21 cellular contexts compared by ENCODE assay signal in genomic region chr21:42122808-42123207, GRCh38. TPM values are rescaled to one million over a fixed set of nuclear protein-coding genes. Genes with fewer than 3 reads are reported as not detected.
"Had no signal": no experiment of that assay in that cellular context is flagged by ENCODE, and none has a peak within 500 bp of the region (broad histone marks: within the 10 kb centered on the region; RNA-seq: fewer than 3 reads in every experiment).

No MANE protein-coding gene starts in this region.

- H3K9me3 ChIP-seq: ascending aorta, breast epithelium, transverse colon had no signal

- ATAC-seq: activated CD4-positive, CD25-positive, alpha-beta regulatory T cell treated with anti-CD3 and anti-CD28 coated beads, Interleukin-2, amount 50 U/mL, for 24 hours; activated T-helper 17 cell treated with anti-CD3 and anti-CD28 coated beads, Interleukin-2, amount 50 U/mL, for 72 hours; natural killer cell treated with Interleukin-12 subunit alpha and Interleukin-12 subunit beta and Interleukin-15 and Interleukin-18, amount 100 ng/mL, for 72 hours had no signal

- H3K27me3 ChIP-seq: ascending aorta had no signal

- H3K4me1 ChIP-seq: ascending aorta had no signal

- DNase-seq: activated CD4-positive, alpha-beta T cell treated with anti-CD3 and anti-CD28 coated beads, Interleukin-2, amount 50 U/mL, for 1 hour; activated naive CD4-positive, alpha-beta T cell treated with Interleukin-2 at 50 U/mL for 16 hours; activated T-cell treated with anti-CD3 and anti-CD28 coated beads for 4 hours; cerebellar nuclear complex; effector CD8-positive, alpha-beta T cell; foreskin fibroblast; hippocampal formation; mesenchymal stem cell; nucleus accumbens; stimulated activated CD4-positive, alpha-beta T cell treated with anti-CD3 and anti-CD28 coated beads, Interleukin-4, amount 100 ng/mL, for 24 hours; stimulated activated naive CD4-positive, alpha-beta T cell; transverse colon had no signal

- H3K36me3 ChIP-seq: ascending aorta, breast epithelium, transverse colon had no signal

- FAIRE-seq: endothelial cell of umbilical vein had no signal

- H3K4me3 ChIP-seq: ascending aorta, breast epithelium, transverse colon had no signal

- H3K27ac ChIP-seq: ascending aorta, breast epithelium, transverse colon had no signal

RNA-seq across cellular contexts. Expression of gene UMODL1, which starts 51.7 kb away (rescaled TPM):
- total RNA-seq: activated CD8-positive, alpha-beta memory T cell treated with anti-CD3 and anti-CD28 coated beads for 36 hours; ascending aorta; breast epithelium; endothelial cell of umbilical vein; kidney epithelial cell; natural killer cell treated with Interleukin-12 subunit alpha and Interleukin-12 subunit beta and Interleukin-15 and Interleukin-18, amount 100 ng/mL, for 72 hours; posterior vena cava had no signal
- polyA plus RNA-seq: endothelial cell of umbilical vein had no signal
